ENCODE assay signal across 8 cellular contexts in the genomic region with DNA sequence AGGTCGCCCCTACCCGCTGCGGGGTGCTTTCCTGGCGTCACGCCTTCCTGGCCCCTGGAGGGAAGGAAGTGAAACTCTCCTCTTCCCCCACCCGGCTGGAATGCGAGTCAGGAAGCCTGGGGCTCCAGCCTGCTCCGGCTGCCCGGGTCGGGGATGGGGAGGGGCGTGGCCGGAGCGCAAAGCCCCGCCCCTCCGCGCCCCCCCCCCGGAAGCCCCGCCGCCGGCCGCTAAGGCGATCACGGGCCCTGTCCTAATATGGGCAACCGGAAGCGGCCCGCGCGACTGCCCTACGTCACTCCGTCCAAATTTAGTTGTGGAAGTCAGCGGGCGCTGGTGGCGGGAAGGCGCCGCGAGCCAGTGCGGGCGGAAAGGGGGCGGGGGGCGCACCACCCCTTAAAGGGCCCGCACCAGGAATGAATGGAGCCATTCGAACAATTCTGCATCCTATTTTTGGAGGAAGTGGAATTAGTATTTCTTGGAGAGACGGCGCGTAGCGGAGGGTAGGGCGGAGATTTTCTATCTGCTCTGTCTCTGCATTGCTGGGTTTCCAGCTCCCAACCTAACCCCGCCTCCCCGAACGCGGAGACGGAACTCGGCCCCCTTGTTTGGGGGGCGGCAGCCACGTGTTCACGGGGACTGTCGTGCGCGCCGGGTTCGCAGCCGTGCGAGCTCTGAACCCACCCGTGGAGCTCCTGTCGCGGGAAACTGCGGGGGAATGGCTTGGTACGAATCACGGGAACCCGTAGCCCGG. TPM values are rescaled to one million over a fixed set of nuclear protein-coding genes. Genes with fewer than 3 reads are reported as not detected.
A peak's percentile ranks its signal among the peaks of the same experiment; 100 is the strongest.
DNase-seq lines count a peak whose midpoint lies in the region; ATAC-seq and TF ChIP-seq lines count a peak whose summit lies in the region.

No MANE protein-coding gene starts in this region.

- TF ChIP-seq POLR2A in NB4 (IDR thresholded peaks at IDR 0.05; ENCODE audit: extremely low read depth, insufficient read length): peak; percentile 47

- peak; percentile 97 for DNase-seq in EH (ENCODE audit: low read depth)
- peak; percentile 98 for DNase-seq in HCEC 1CT
- peak; percentile 97 for DNase-seq in NB4 (ENCODE audit: low read depth)
- peak; percentile 93 for DNase-seq in SK-MEL-5 (ENCODE audit: low read depth, low spot score)
- peak; percentile 96 for DNase-seq in activated naive CD4-positive, alpha-beta T cell treated with Interleukin-2 at 50 U/mL for 16 hours
- DNase-seq in foreskin keratinocyte: peak in 1 of 2 donors; percentile 92

- peak overlapping the region; percentile 99 for H3K4me3 ChIP-seq in NB4 (ENCODE audit: low read depth, low read length)
- peak overlapping the region; percentile 90 for H3K4me3 ChIP-seq in neuron (ENCODE audit: low read length)
- peak overlapping the region; percentile 97 to 98 for H3K4me3 ChIP-seq in stomach smooth muscle (ENCODE audit: low read length in 2 of 2)

- TF ChIP-seq CTCF in NB4 (IDR thresholded peaks at IDR 0.05; ENCODE audit: low read depth, low read length): no peak
- TF ChIP-seq CTCF in foreskin keratinocyte (conservative IDR thresholded peaks at IDR 0.05): peak; percentile 42

- peak overlapping the region; percentile 100 for H3K9ac ChIP-seq in stomach smooth muscle (ENCODE audit: low read length in 2 of 2)

- peak; percentile 61 for ATAC-seq in foreskin keratinocyte

- no peaks in the 10 kb centered on the region for H3K36me3 ChIP-seq in neuron (ENCODE audit: insufficient read depth, low read length)
- H3K36me3 ChIP-seq in stomach smooth muscle (ENCODE audit: control insufficient read depth in 2 of 2, insufficient read depth in 2 of 2, low read length in 2 of 2): no peaks in the 10 kb centered on the region

- H3K27ac ChIP-seq in foreskin keratinocyte (peak overlapping the region; percentile 95), stomach smooth muscle (ENCODE audit: low read length) (peak overlapping the region; percentile 100)

- H3K4me1 ChIP-seq in foreskin keratinocyte: peaks cover 7% of the 10 kb centered on the region
- H3K4me1 ChIP-seq in neuron (ENCODE audit: insufficient read depth, low read length): peaks cover 28% of the 10 kb centered on the region
- H3K4me1 ChIP-seq in stomach smooth muscle (ENCODE audit: control insufficient read depth, insufficient read depth, low read length): peaks cover 40% of the 10 kb centered on the region

- H2AFZ ChIP-seq in neuron (ENCODE audit: low read depth, low read length): peak overlapping the region; percentile 85

- H3K9me3 ChIP-seq in neuron (ENCODE audit: low read length): no peaks in the 10 kb centered on the region
- no peaks in the 10 kb centered on the region for H3K9me3 ChIP-seq in stomach smooth muscle (ENCODE audit: control insufficient read depth in 2 of 2, low read length in 2 of 2)

- in situ Hi-C loops in SK-MEL-5 (cut with HindIII; ENCODE audit: low pct_unique_long_range_greater_than_20kb, low sequenced_read_pairs): no loop called here

- H3K27me3 ChIP-seq in foreskin keratinocyte (no peaks in the 10 kb centered on the region), neuron (ENCODE audit: insufficient read depth, low read length) (no peaks in the 10 kb centered on the region), stomach smooth muscle (ENCODE audit: control insufficient read depth in 1 of 2, insufficient read depth in 2 of 2, low read length in 2 of 2) (no peaks in the 10 kb centered on the region)

RNA-seq across cellular contexts. Expression of a gene that starts 1.6 kb away (rescaled TPM):
- 7.8 and 8.5 TPM in 2 replicates for total RNA-seq in SK-MEL-5 (2014; rRNA removed; shearing (Covaris generic))
- polyA plus RNA-seq in SK-MEL-5 (2015; cell fraction: cytosol; rRNA removed): 103 TPM in 2 replicates
- polyA plus RNA-seq in SK-MEL-5 (2015; cell fraction: nucleus; rRNA removed): 74.0 and 74.1 TPM in 2 replicates
- total RNA-seq in foreskin keratinocyte: 48.2 and 51.8 TPM in 2 replicates
- polyA plus RNA-seq in foreskin keratinocyte: 72.2 and 90.4 TPM in 2 replicates

RNA-seq across cellular contexts. Expression of a gene that starts 1.6 kb away (rescaled TPM):
- 22.0 and 26.1 TPM in 2 replicates for total RNA-seq in SK-MEL-5 (2014; rRNA removed; shearing (Covaris generic))
- polyA plus RNA-seq in SK-MEL-5 (2015; cell fraction: cytosol; rRNA removed): 33.8 and 39.2 TPM in 2 replicates
- 196 and 223 TPM in 2 replicates for polyA plus RNA-seq in SK-MEL-5 (2015; cell fraction: nucleus; rRNA removed)
- 66.7 and 69.4 TPM in 2 replicates for total RNA-seq in foreskin keratinocyte
- polyA plus RNA-seq in foreskin keratinocyte: 95.3 and 97.5 TPM in 2 replicates

RNA-seq across cellular contexts. Expression of a gene that starts 33.7 kb away (rescaled TPM):
- 38.9 and 44.2 TPM in 2 replicates for total RNA-seq in SK-MEL-5 (2014; rRNA removed; shearing (Covaris generic))
- polyA plus RNA-seq in SK-MEL-5 (2015; cell fraction: cytosol; rRNA removed): 80.6 and 131 TPM in 2 replicates
- polyA plus RNA-seq in SK-MEL-5 (2015; cell fraction: nucleus; rRNA removed): 20.1 and 24.8 TPM in 2 replicates
- 71.7 and 72.6 TPM in 2 replicates for total RNA-seq in foreskin keratinocyte
- 32.9 and 36.7 TPM in 2 replicates for polyA plus RNA-seq in foreskin keratinocyte

RNA-seq across cellular contexts. Expression of a gene that starts 35.2 kb away (rescaled TPM):
- 32.9 and 36.8 TPM in 2 replicates for total RNA-seq in SK-MEL-5 (2014; rRNA removed; shearing (Covaris generic))
- polyA plus RNA-seq in SK-MEL-5 (2015; cell fraction: cytosol; rRNA removed): 44.7 and 45.1 TPM in 2 replicates
- 503 and 597 TPM in 2 replicates for polyA plus RNA-seq in SK-MEL-5 (2015; cell fraction: nucleus; rRNA removed)
- 35.7 and 37.7 TPM in 2 replicates for total RNA-seq in foreskin keratinocyte
- polyA plus RNA-seq in foreskin keratinocyte: 43.4 and 44.8 TPM in 2 replicates

RNA-seq across cellular contexts. Expression of a gene that starts 49.1 kb away (rescaled TPM):
- total RNA-seq in SK-MEL-5 (2014; rRNA removed; shearing (Covaris generic)): not detected in 2 replicates
- polyA plus RNA-seq in SK-MEL-5 (2015; cell fraction: cytosol; rRNA removed): 0.21 TPM in 1 of 2 replicates, not detected in the other
- not detected in 2 replicates for polyA plus RNA-seq in SK-MEL-5 (2015; cell fraction: nucleus; rRNA removed)
- total RNA-seq in foreskin keratinocyte: 1.9 and 2.1 TPM in 2 replicates
- polyA plus RNA-seq in foreskin keratinocyte: 1.6 and 2.7 TPM in 2 replicates
